In genomic region chr12:50325890-50326391, GRCh38 we compare ENCODE assay signal across 25 cellular contexts. TPM values are rescaled to one million over a fixed set of nuclear protein-coding genes. Genes with fewer than 3 reads are reported as not detected.
A peak's percentile ranks its signal among the peaks of the same experiment; 100 is the strongest.
DNase-seq lines count a peak whose midpoint lies in the region; ATAC-seq, FAIRE-seq and TF ChIP-seq lines count a peak whose summit lies in the region.
"Had no signal": no experiment of that assay in that cellular context is flagged by ENCODE, and none has a peak within 500 bp of the region (broad histone marks: within the 10 kb centered on the region; RNA-seq: fewer than 3 reads in every experiment).

No MANE protein-coding gene starts in this region.

- CTCF ChIA-PET in A549 (lab: Yijun Ruan, JAX) = interaction anchor here (0.9 to 1.0 kb wide), 3 partner anchors 12 to 77 kb away, joined by 3 read pairs; no protein-coding TSS in a partner anchor

- H3K27ac ChIP-seq in A549 (peak overlapping the region; percentile 73 to 85), esophagus squamous epithelium (peak overlapping the region; percentile 40 to 67 (median 50))
- H3K27ac ChIP-seq: esophagus muscularis mucosa, psoas muscle, SJCRH30 had no signal

- H3K9ac ChIP-seq in adipocyte (ENCODE audit: low read length) = no peak overlapping the region

- H3K27me3 ChIP-seq in adipocyte (replicated peaks; ENCODE audit: control insufficient read depth, insufficient read depth, low read length) (no peaks in the 10 kb centered on the region), esophagus squamous epithelium (no peaks in the 10 kb centered on the region)
- H3K27me3 ChIP-seq: esophagus muscularis mucosa, SJCRH30 had no signal

- POLR2A ChIA-PET in A549 (lab: Yijun Ruan, JAX) = no interaction called here

- H3K36me3 ChIP-seq in adipocyte (ENCODE audit: control insufficient read depth, insufficient read depth, low read length, severe bottlenecking) = no peaks in the 10 kb centered on the region
- H3K36me3 ChIP-seq in esophagus squamous epithelium = no peaks in the 10 kb centered on the region
- H3K36me3 ChIP-seq: esophagus muscularis mucosa, SJCRH30 had no signal

- H3K4me3 ChIP-seq in A549 (peak overlapping the region; percentile 14; the same call in 1 of the 3 replicates), adipocyte (ENCODE audit: low read length) (no peak overlapping the region), esophagus squamous epithelium (no peak overlapping the region)
- H3K4me3 ChIP-seq: psoas muscle, SJCRH30 had no signal

- intact Hi-C loops in esophagus squamous epithelium (cut with DNase I) = no loop called here
- intact Hi-C loops in cardiac septum (cut with DNase I) = no loop called here

- WGBS in A549 (ENCODE audit: missing lambda C conversion rate) = 46% methylated on average over 5 of the region's 5 CpGs
- WGBS in esophagus squamous epithelium, 2 donors = 43 to 62% methylated on average over 3 to 4 of the region's 5 CpGs

- TF ChIP-seq CTCF in A549 (IDR thresholded peaks at IDR 0.05) (no peak), esophagus squamous epithelium (IDR thresholded peaks at IDR 0.05) (no peak)

- peak in 1 of 2 experiments; percentile 29 for DNase-seq in A549 (ENCODE audit: low read depth in 1 of 2, low spot score in 1 of 2)
- peak; percentile 23 for DNase-seq in adipocyte (ENCODE audit: low read depth)
- DNase-seq in esophagus squamous epithelium (lab: John Stamatoyannopoulos, UW) = no peak
- peak; percentile 28 for DNase-seq in mesenteric fat pad (ENCODE audit: low spot score)
- no peak for DNase-seq in cardiac septum (ENCODE audit: low spot score)
- DNase-seq in HuH-7.5 (ENCODE audit: low spot score) = no peak
- DNase-seq in hypothalamus (lab: John Stamatoyannopoulos, UW) = no peak
- DNase-seq: activated CD4-positive, alpha-beta T cell treated with anti-CD3 and anti-CD28 coated beads for 48 hours; activated naive CD4-positive, alpha-beta T cell treated with anti-CD3 and anti-CD28 coated beads for 36 hours; activated T-cell treated with anti-CD3 and anti-CD28 coated beads, Interleukin-2, amount 50 U/mL, for 48 hours; anterior cingulate cortex; effector CD4-positive, alpha-beta T cell; GF-D8; H7; islet precursor cell; NCI-H1436 treated with DMSO at 0.1 percent for 48 hours; NK-92 treated with Interleukin-12 subunit alpha and Interleukin-12 subunit beta, amount 100 ng/mL, for 24 hours; psoas muscle; stimulated activated CD4-positive, alpha-beta T cell treated with anti-CD3 and anti-CD28 coated beads, Interleukin-1b, Interleukin-23, amount 100 ng/mL, for 48 hours had no signal

- H3K9me3 ChIP-seq in A549 (no peaks in the 10 kb centered on the region), adipocyte (ENCODE audit: control insufficient read depth, low read length) (no peaks in the 10 kb centered on the region), esophagus squamous epithelium (no peaks in the 10 kb centered on the region)
- H3K9me3 ChIP-seq: esophagus muscularis mucosa, psoas muscle, SJCRH30 had no signal

- ATAC-seq in A549 = peak; percentile 54 to 66; a peak in 4 of 6 replicates
- ATAC-seq in GM18519 (IDR thresholded peaks at IDR 0.05; ENCODE audit: low FRiP score, unreplicated experiment) = no peak
- ATAC-seq: Panc1; psoas muscle; stimulated activated effector memory CD8-positive, alpha-beta T cell treated with anti-CD3 and anti-CD28 coated beads, Interleukin-12 subunit alpha, Interleukin-12 subunit beta, amount 100 ng/mL, for 72 hours had no signal

- TF ChIP-seq RAD21 in A549 (conservative IDR thresholded peaks at IDR 0.05 in 1 of 2, IDR thresholded peaks at IDR 0.05 in 1 of 2) = no peak

- peak overlapping the region; percentile 74 for H3K4me2 ChIP-seq in A549

- TF ChIP-seq EP300 in A549 (IDR thresholded peaks at IDR 0.05) = no peak

- TF ChIP-seq POLR2A in A549 (IDR thresholded peaks at IDR 0.05; ENCODE audit: low read length) = no peak
- no peak for TF ChIP-seq POLR2A in esophagus squamous epithelium (IDR thresholded peaks at IDR 0.05)

- FAIRE-seq in A549 (lab: Jason Lieb, UNC) = no peak
- FAIRE-seq: GM18507 had no signal

- H3K4me1 ChIP-seq in A549 = peaks cover 22% of the 10 kb centered on the region
- H3K4me1 ChIP-seq in adipocyte (ENCODE audit: control insufficient read depth, insufficient read depth, low read length) = peaks cover 22% of the 10 kb centered on the region
- H3K4me1 ChIP-seq in esophagus squamous epithelium = peaks cover 10 to 20% (median 13%) of the 10 kb centered on the region in 3 donors
- H3K4me1 ChIP-seq: psoas muscle, SJCRH30 had no signal

TF ChIP-seq in A549, 52 proteins besides CTCF, POLR2A, EP300 and RAD21:
- TF ChIP-seq HES2 (IDR thresholded peaks at IDR 0.05) (peak; percentile 63; the same call in 1 of the 2 replicates), CEBPB (IDR thresholded peaks at IDR 0.05) (peak; percentile 78 to 83; a peak in 3 of 4 replicates), KDM1A (IDR thresholded peaks at IDR 0.05; ENCODE audit: low read depth) (no peak)

RNA-seq across cellular contexts. Expression of gene LIMA1, which starts 42.6 kb away (rescaled TPM):
- polyA plus RNA-seq in A549 (2011; rRNA removed) (21.4 and 23.4 TPM in 2 replicates), A549 (2017; fragmentation: RNase III; extraction: RNeasy Plus Mini Kit Qiagen cat#74134 plus additional on column Dnase treatment) (9.0 to 12.0 TPM (median 10.1 TPM) in 3 replicates)
- polyA plus RNA-seq in A549 (2012; cell fraction: cytosol; rRNA removed) = 3.5 TPM in 2 replicates
- 3.3 and 5.4 TPM in 2 replicates for polyA plus RNA-seq in A549 (2012; cell fraction: nucleus; rRNA removed)
- polyA minus RNA-seq in A549 (2011; rRNA and poly(A)+ RNA removed) = 27.3 and 29.3 TPM in 2 replicates
- total RNA-seq in esophagus squamous epithelium (10 to 100 TPM; 48.0 to 70.0 (median 62.7) TPM), mesenteric fat pad (163 TPM), cardiac septum (24.3 TPM)

Comparison
In these comparisons a context has a peak if more than half of its experiments do, and no peak if none do; other contexts are left out.
1. DNase-seq: peak in adipocyte (single experiment) and mesenteric fat pad (single experiment); none in esophagus squamous epithelium (single experiment), cardiac septum (single experiment), HuH-7.5 (single experiment) and hypothalamus (0 of 51).